Comparison of ENCODE assay signal across 9 cellular contexts in the genomic region with DNA sequence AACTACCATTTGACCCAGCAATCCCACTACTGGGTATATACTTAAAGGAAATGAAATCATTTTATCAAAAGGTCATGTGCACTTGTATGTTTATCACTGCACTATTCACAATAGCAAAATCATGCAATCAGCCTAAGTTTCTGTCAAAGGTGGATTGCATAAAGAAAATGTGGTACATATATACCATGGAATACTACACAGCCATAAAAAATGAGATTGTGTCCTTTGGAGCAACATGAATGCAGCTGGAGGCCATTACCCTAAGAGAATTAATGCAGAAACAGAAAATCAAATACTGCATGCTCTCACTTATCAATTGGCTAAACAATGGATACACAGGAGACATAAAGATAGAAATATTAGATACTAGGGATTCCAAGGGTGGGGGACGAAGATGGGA.
"Had no signal": no experiment of that assay in that cellular context is flagged by ENCODE, and none has a peak within 500 bp of the region (broad histone marks: within the 10 kb centered on the region; RNA-seq: fewer than 3 reads in every experiment).

No MANE protein-coding gene starts in this region.

- ATAC-seq: HCT116 had no signal

- H2AFZ ChIP-seq: GM23248 had no signal

- H3K9ac ChIP-seq: GM23248, KMS-11 had no signal

- H3K27ac ChIP-seq: GM23248, HL-60, KMS-11 had no signal

- H3K9me3 ChIP-seq: HAP-1 had no signal

- DNase-seq: GM23248, GOT3, H7, IMR-90, KBM-7 had no signal

- H3K4me3 ChIP-seq: GM23248, HAP-1 had no signal

- H3K4me2 ChIP-seq: KMS-11 had no signal
